In genomic region chr13:52600666-52601065, GRCh38 we compare ENCODE assay signal across 11 cellular contexts. TPM values are rescaled to one million over a fixed set of nuclear protein-coding genes. Genes with fewer than 3 reads are reported as not detected.
DNase-seq lines count a peak whose midpoint lies in the region; ATAC-seq lines count a peak whose summit lies in the region.
"Had no signal": no experiment of that assay in that cellular context is flagged by ENCODE, and none has a peak within 500 bp of the region (broad histone marks: within the 10 kb centered on the region; RNA-seq: fewer than 3 reads in every experiment).

No MANE protein-coding gene starts in this region.

- H3K36me3 Mint-ChIP-seq in T-helper 2 cell treated with Interferon-gamma antibody and Interleukin-4, amounts not matched to agents 5 μg/mL and 100 μg/mL, for 36 hours (ENCODE audit: low read depth), result no peaks in the 10 kb centered on the region
- no peaks in the 10 kb centered on the region for H3K36me3 Mint-ChIP-seq in activated naive CD8-positive, alpha-beta T cell

- peaks cover 8% of the 10 kb centered on the region for H3K4me1 Mint-ChIP-seq in T-helper 2 cell treated with Interferon-gamma antibody and Interleukin-4, amounts not matched to agents 5 μg/mL and 100 μg/mL, for 36 hours (ENCODE audit: low read depth)
- H3K4me1 Mint-ChIP-seq in activated naive CD8-positive, alpha-beta T cell (ENCODE audit: low read depth), result peaks cover 7% of the 10 kb centered on the region

- ATAC-seq in left colon, result no peak
- ATAC-seq: HCT116 had no signal

- H3K27me3 Mint-ChIP-seq in T-helper 2 cell treated with Interferon-gamma antibody and Interleukin-4, amounts not matched to agents 5 μg/mL and 100 μg/mL, for 36 hours (ENCODE audit: low read depth), result peaks cover 11% of the 10 kb centered on the region
- H3K27me3 Mint-ChIP-seq in activated naive CD8-positive, alpha-beta T cell, result peaks cover 14% of the 10 kb centered on the region

- H3K27ac Mint-ChIP-seq in T-helper 2 cell treated with Interferon-gamma antibody and Interleukin-4, amounts not matched to agents 5 μg/mL and 100 μg/mL, for 36 hours, result no peak overlapping the region
- H3K27ac Mint-ChIP-seq in activated naive CD8-positive, alpha-beta T cell, result no peak overlapping the region

- H3K4me3 Mint-ChIP-seq in T-helper 2 cell treated with Interferon-gamma antibody and Interleukin-4, amounts not matched to agents 5 μg/mL and 100 μg/mL, for 36 hours, result peak overlapping the region; percentile 58
- peak overlapping the region; percentile 69 for H3K4me3 Mint-ChIP-seq in activated naive CD8-positive, alpha-beta T cell

- no peak for DNase-seq in T-helper 2 cell treated with Interferon-gamma antibody and Interleukin-4, amounts not matched to agents 5 μg/mL and 100 μg/mL, for 36 hours (ENCODE audit: low spot score)
- DNase-seq in T-helper 2 cell, result no peak
- peak; percentile 10 for DNase-seq in iris pigment epithelial cell (ENCODE audit: low read depth)
- DNase-seq in superior temporal gyrus (ENCODE audit: extremely low spot score), result peak; percentile 13
- no peak for DNase-seq in left colon
- no peak for DNase-seq in T-helper 1 cell
- no peak for DNase-seq in dermis blood vessel endothelial cell
- DNase-seq: DND-41, NCI-H524 treated with DMSO at 0.1 percent for 48 hours had no signal

- no peaks in the 10 kb centered on the region for H3K9me3 Mint-ChIP-seq in T-helper 2 cell treated with Interferon-gamma antibody and Interleukin-4, amounts not matched to agents 5 μg/mL and 100 μg/mL, for 36 hours
- no peaks in the 10 kb centered on the region for H3K9me3 Mint-ChIP-seq in activated naive CD8-positive, alpha-beta T cell (ENCODE audit: low read depth)

- intact Hi-C loops in left colon (cut with DNase I, micrococcal nuclease), result no loop called here

RNA-seq across cellular contexts. Expression of gene HNRNPA1L2, which starts 41.6 kb away (rescaled TPM):
- total RNA-seq in left colon (1 to 10 TPM; 2.6 to 3.3 TPM), dermis blood vessel endothelial cell (2.2 and 4.0 TPM in 2 replicates)

RNA-seq across cellular contexts. Expression of gene SUGT1, which starts 52.0 kb away (rescaled TPM):
- total RNA-seq in left colon (10 to 100 TPM; 39.8 to 41.6 TPM), dermis blood vessel endothelial cell (49.5 and 75.9 TPM in 2 replicates)

Comparison
In these comparisons a context has a peak if more than half of its experiments do, and no peak if none do; other contexts are left out.
1. DNase-seq: peak in iris pigment epithelial cell (single experiment) and superior temporal gyrus (single experiment); none in T-helper 2 cell treated with Interferon-gamma antibody and Interleukin-4, amounts not matched to agents 5 μg/mL and 100 μg/mL, for 36 hours (single experiment), T-helper 2 cell (0 of 5), left colon (0 of 2), T-helper 1 cell (0 of 5) and dermis blood vessel endothelial cell (single experiment).